28 cellular contexts compared by ENCODE assay signal in the genomic region with DNA sequence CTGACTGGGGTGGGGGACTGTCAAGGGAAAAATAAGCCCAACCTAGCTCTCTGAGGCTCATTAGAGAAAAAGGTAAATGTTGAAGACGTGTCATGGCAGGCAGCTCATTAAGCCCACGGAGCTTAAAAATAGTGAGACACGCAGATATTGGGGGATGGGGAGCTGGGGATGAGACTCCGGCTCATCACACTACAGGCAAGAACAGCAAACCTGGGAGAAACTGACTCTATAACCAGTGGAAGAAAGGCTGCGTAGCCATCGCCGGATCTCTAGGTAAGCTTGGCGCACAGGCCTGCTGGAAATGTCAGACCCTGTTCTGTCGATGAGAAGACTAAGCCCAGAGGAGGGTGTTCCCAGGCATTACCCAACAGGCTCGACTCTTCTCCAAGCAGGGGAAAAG.
"Had no signal": no experiment of that assay in that cellular context is flagged by ENCODE, and none has a peak within 500 bp of the region (broad histone marks: within the 10 kb centered on the region; RNA-seq: fewer than 3 reads in every experiment).

No MANE protein-coding gene starts in this region.

- H3K79me2 ChIP-seq: hepatocyte had no signal

- H3K36me3 Mint-ChIP-seq: memory B cell; natural killer cell; stimulated activated memory B cell treated with anti-CD40 and anti-IgM and Interleukin-4, amounts not matched to agents 10 μg/mL and 1 μg/mL and 100 μg/mL, for 72 hours; type B pancreatic cell had no signal

- H3K9me3 Mint-ChIP-seq: dendritic cell treated with granulocyte-macrophage colony-stimulating factor and Interleukin-4, amounts not matched to agents 40 ng/mL and 50 ng/mL, for 4 days; endodermal cell; memory B cell; natural killer cell; neural crest cell; stimulated activated memory B cell treated with anti-CD40 and anti-IgM and Interleukin-4, amounts not matched to agents 10 μg/mL and 1 μg/mL and 100 μg/mL, for 72 hours; type B pancreatic cell had no signal

- H3K27ac Mint-ChIP-seq: dendritic cell treated with granulocyte-macrophage colony-stimulating factor and Interleukin-4, amounts not matched to agents 40 ng/mL and 50 ng/mL, for 4 days; endodermal cell; memory B cell; natural killer cell; progenitor cell of endocrine pancreas; stimulated activated memory B cell treated with anti-CD40 and anti-IgM and Interleukin-4, amounts not matched to agents 10 μg/mL and 1 μg/mL and 100 μg/mL, for 72 hours; type B pancreatic cell had no signal

- H3K4me3 Mint-ChIP-seq: dendritic cell treated with granulocyte-macrophage colony-stimulating factor and Interleukin-4, amounts not matched to agents 40 ng/mL and 50 ng/mL, for 4 days; endodermal cell; memory B cell; natural killer cell; neural crest cell; stimulated activated memory B cell treated with anti-CD40 and anti-IgM and Interleukin-4, amounts not matched to agents 10 μg/mL and 1 μg/mL and 100 μg/mL, for 72 hours; type B pancreatic cell had no signal

- DNase-seq: colonic mucosa; effector CD8-positive, alpha-beta T cell; endodermal cell; foreskin fibroblast; gastrocnemius medialis; heart left ventricle; islet precursor cell; left ventricle myocardium superior; natural killer cell; pancreas; right cardiac atrium; sigmoid colon; stimulated activated CD4-positive, alpha-beta T cell treated with anti-CD3 and anti-CD28 coated beads, Interleukin-4, amount 100 ng/mL, for 4 hours; stimulated activated naive CD8-positive, alpha-beta T cell treated with anti-CD3 and anti-CD28 coated beads, Interleukin-15, Interleukin-2, amounts not matched to agents 100 U/mL and 50 U/mL, for 24 hours; substantia nigra; testis; tibial artery had no signal

- H2AFZ ChIP-seq: hepatocyte had no signal

- H3K27ac ChIP-seq: colonic mucosa, epithelial cell of prostate, gastrocnemius medialis, heart left ventricle, hepatocyte, neutrophil, pancreas, sigmoid colon, testis, tibial artery had no signal

- H3K27me3 ChIP-seq: colonic mucosa, hepatocyte, pancreas, testis had no signal

- H3K4me1 Mint-ChIP-seq: neural crest cell had no signal

- ATAC-seq: esophagus mucosa; gastrocnemius medialis; heart left ventricle; left ventricle myocardium superior; natural killer cell; pancreas; right cardiac atrium; stimulated activated memory B cell treated with anti-CD40 and anti-IgM and Interleukin-4, amounts not matched to agents 10 μg/mL and 1 μg/mL and 100 μg/mL, for 72 hours; stimulated activated naive CD8-positive, alpha-beta T cell treated with anti-CD3 and anti-CD28 coated beads, Interleukin-15, Interleukin-2, amounts not matched to agents 100 U/mL and 50 U/mL, for 24 hours had no signal

- H3K4me2 ChIP-seq: hepatocyte had no signal

- H3K4me1 ChIP-seq: colonic mucosa, gastrocnemius medialis, pancreas, sigmoid colon, tibial artery had no signal

- H3K36me3 ChIP-seq: colonic mucosa, gastrocnemius medialis, heart left ventricle, neutrophil, pancreas, sigmoid colon, tibial artery had no signal

- H3K9me3 ChIP-seq: colonic mucosa, gastrocnemius medialis, heart left ventricle, neutrophil, pancreas, sigmoid colon, testis, tibial artery had no signal

- H3K4me3 ChIP-seq: colonic mucosa, gastrocnemius medialis, heart left ventricle, hepatocyte, lung, pancreas, sigmoid colon, testis, tibial artery had no signal
